In genomic region chr18:61991836-61992235, GRCh38 we compare ENCODE assay signal across 22 cellular contexts.
A peak's percentile ranks its signal among the peaks of the same experiment; 100 is the strongest.
DNase-seq lines count a peak whose midpoint lies in the region; ATAC-seq and TF ChIP-seq lines count a peak whose summit lies in the region.
"Had no signal": no experiment of that assay in that cellular context is flagged by ENCODE, and none has a peak within 500 bp of the region (broad histone marks: within the 10 kb centered on the region; RNA-seq: fewer than 3 reads in every experiment).

No MANE protein-coding gene starts in this region.

- no peaks in the 10 kb centered on the region for H3K79me2 ChIP-seq in GM23338 (replicated peaks; ENCODE audit: insufficient read depth)
- no peaks in the 10 kb centered on the region for H3K79me2 ChIP-seq in fibroblast of lung (ENCODE audit: control insufficient read depth, insufficient read depth, low read length)

- TF ChIP-seq CTCF in GM23338 (conservative IDR thresholded peaks at IDR 0.05; ENCODE audit: low read depth in 2 of 2) = no peak
- no peak for TF ChIP-seq CTCF in fibroblast of lung (conservative IDR thresholded peaks at IDR 0.05 in 1 of 2, IDR thresholded peaks at IDR 0.05 in 1 of 2; ENCODE audit: low read depth in 1 of 2, low read length in 2 of 2)
- TF ChIP-seq CTCF in GM10266 (IDR thresholded peaks at IDR 0.05; ENCODE audit: control insufficient read depth, insufficient read depth, low read depth, missing control alignments) = no peak

- no peaks in the 10 kb centered on the region for H3F3A ChIP-seq in GM23338 (replicated peaks; ENCODE audit: low read depth)

- H4K20me1 ChIP-seq in GM23338 (replicated peaks; ENCODE audit: insufficient read depth) = no peaks in the 10 kb centered on the region
- H4K20me1 ChIP-seq in fibroblast of lung (ENCODE audit: control insufficient read depth, extremely low read depth, insufficient read depth, low read length) = no peaks in the 10 kb centered on the region

- no peaks in the 10 kb centered on the region for H3K9me3 ChIP-seq in SJCRH30 (replicated peaks)
- H3K9me3 ChIP-seq in fibroblast of lung (ENCODE audit: control insufficient read depth, insufficient read depth, low read depth, low read length) = no peaks in the 10 kb centered on the region
- no peaks in the 10 kb centered on the region for H3K9me3 ChIP-seq in skeletal muscle satellite cell (replicated peaks; ENCODE audit: low read length)
- H3K9me3 ChIP-seq: ovary, upper lobe of right lung had no signal

- H3K27ac Mint-ChIP-seq in GM23338 = no peak overlapping the region
- H3K27ac Mint-ChIP-seq: stimulated activated naive CD8-positive, alpha-beta T cell treated with anti-CD3 and anti-CD28 coated beads, Interleukin-15, Interleukin-2, amounts not matched to agents 100 ng/mL and 50 ng/mL, for 24 hours had no signal

- H3K36me3 Mint-ChIP-seq in GM23338 (ENCODE audit: low read depth) = no peaks in the 10 kb centered on the region

- H3K27me3 ChIP-seq in GM23338 (ENCODE audit: insufficient read depth) = no peaks in the 10 kb centered on the region
- no peaks in the 10 kb centered on the region for H3K27me3 ChIP-seq in SJCRH30
- H3K27me3 ChIP-seq in fibroblast of lung (ENCODE audit: control insufficient read depth, insufficient read depth, low read length) = no peaks in the 10 kb centered on the region
- no peaks in the 10 kb centered on the region for H3K27me3 ChIP-seq in skeletal muscle satellite cell (ENCODE audit: control insufficient read depth, insufficient read depth, low read length)
- H3K27me3 ChIP-seq: ovary, upper lobe of right lung had no signal

- no peaks in the 10 kb centered on the region for H3K36me3 ChIP-seq in GM23338 (ENCODE audit: insufficient read depth)
- H3K36me3 ChIP-seq in SJCRH30 = no peaks in the 10 kb centered on the region
- no peaks in the 10 kb centered on the region for H3K36me3 ChIP-seq in fibroblast of lung (ENCODE audit: control insufficient read depth, insufficient read depth, low read length)
- H3K36me3 ChIP-seq in skeletal muscle satellite cell (ENCODE audit: insufficient read depth, low read length) = no peaks in the 10 kb centered on the region
- H3K36me3 ChIP-seq: ovary, upper lobe of right lung had no signal

- H3K9ac ChIP-seq in fibroblast of lung (ENCODE audit: insufficient read depth, low read length) = no peak overlapping the region
- H3K9ac ChIP-seq in skeletal muscle satellite cell (ENCODE audit: low read depth, low read length) = peak overlapping the region; percentile 77

- peaks cover 7% of the 10 kb centered on the region; the same call in 2 of the 3 replicates for H3K4me1 Mint-ChIP-seq in GM23338

- no peak overlapping the region for H3K4me3 Mint-ChIP-seq in GM23338
- H3K4me3 Mint-ChIP-seq: H9; stimulated activated naive CD8-positive, alpha-beta T cell treated with anti-CD3 and anti-CD28 coated beads, Interleukin-15, Interleukin-2, amounts not matched to agents 100 ng/mL and 50 ng/mL, for 24 hours had no signal

- H3K4me3 ChIP-seq in GM23338 = no peak overlapping the region
- no peak overlapping the region for H3K4me3 ChIP-seq in SJCRH30
- no peak overlapping the region for H3K4me3 ChIP-seq in fibroblast of lung (replicated peaks in 1 of 4; ENCODE audit: control extremely low read depth in 1 of 4, insufficient read depth in 1 of 4, low read depth in 3 of 4, low read length in 4 of 4)
- H3K4me3 ChIP-seq in skeletal muscle satellite cell (ENCODE audit: low read length) = peak overlapping the region; percentile 13
- H3K4me3 ChIP-seq: ovary, upper lobe of right lung had no signal

- no peak for ATAC-seq in GM23338
- ATAC-seq: esophagus mucosa, left lobe of liver, sciatic nerve, upper lobe of right lung had no signal

- H3K4me2 ChIP-seq in GM23338 = no peak overlapping the region
- no peak overlapping the region for H3K4me2 ChIP-seq in fibroblast of lung (ENCODE audit: extremely low read depth, insufficient read depth, low read length)
- peak overlapping the region; percentile 75 for H3K4me2 ChIP-seq in skeletal muscle satellite cell (ENCODE audit: low read length)

- no peak for DNase-seq in GM23338 (ENCODE audit: low spot score)
- DNase-seq in SJCRH30 = peak; percentile 40 to 47
- no peak for DNase-seq in fibroblast of lung (ENCODE audit: low read depth in 2 of 2)
- DNase-seq in stimulated activated CD8-positive, alpha-beta memory T cell treated with anti-CD3 and anti-CD28 coated beads, Interleukin-4, amount 100 ng/mL, for 48 hours = no peak
- no peak for DNase-seq in SIG-M5 (lab: John Stamatoyannopoulos, UW)
- no peak for DNase-seq in GM10266 (ENCODE audit: extremely low spot score)
- DNase-seq in NCI-H1105 (lab: John Stamatoyannopoulos, UW) = no peak
- DNase-seq: activated CD4-positive, alpha-beta T cell treated with anti-CD3 and anti-CD28 coated beads for 4 hours; activated effector memory CD4-positive, alpha-beta T cell treated with Interleukin-2 at 50 U/mL for 16 hours; central memory CD4-positive, alpha-beta T cell; GF-D8; H9; NCI-H1694; NCI-H82; ovary; stimulated activated CD4-positive, alpha-beta T cell treated with anti-CD3 and anti-CD28 coated beads, Interleukin-2, amount 100 ng/mL, for 24 hours; upper lobe of right lung had no signal

- peaks cover 9% of the 10 kb centered on the region for H3K9me2 ChIP-seq in GM23338 (ENCODE audit: insufficient read depth)

- no peaks in the 10 kb centered on the region for H3K9me3 Mint-ChIP-seq in GM23338
- H3K9me3 Mint-ChIP-seq: H9; stimulated activated naive CD8-positive, alpha-beta T cell treated with anti-CD3 and anti-CD28 coated beads, Interleukin-15, Interleukin-2, amounts not matched to agents 100 ng/mL and 50 ng/mL, for 24 hours had no signal

- H2AFZ ChIP-seq in GM23338 (0 out of 2 replicates have a peak overlapping the region, but pooled peaks have one; percentile 29), fibroblast of lung (ENCODE audit: low read length) (peak overlapping the region; percentile 22)

- H3K27ac ChIP-seq in GM23338 (ENCODE audit: low read depth) = no peak overlapping the region
- peak overlapping the region; percentile 70 for H3K27ac ChIP-seq in SJCRH30
- peak overlapping the region; percentile 61 for H3K27ac ChIP-seq in fibroblast of lung (ENCODE audit: insufficient read depth, low read length)
- H3K27ac ChIP-seq: upper lobe of right lung had no signal

- H3K4me1 ChIP-seq in GM23338 (ENCODE audit: insufficient read depth) (no peaks in the 10 kb centered on the region), SJCRH30 (peaks cover 43% of the 10 kb centered on the region), fibroblast of lung (ENCODE audit: control insufficient read depth, extremely low read depth, insufficient read depth, low read length) (peaks cover 25% of the 10 kb centered on the region), skeletal muscle satellite cell (ENCODE audit: control insufficient read depth, insufficient read depth, low read length) (peaks cover 37% of the 10 kb centered on the region)

- no peaks in the 10 kb centered on the region for H3K27me3 Mint-ChIP-seq in GM23338 (ENCODE audit: insufficient read depth, low read depth, poor library complexity)

TF ChIP-seq in GM23338, 12 proteins besides CTCF, POLR2A, EP300 and RAD21:
- TF ChIP-seq ZNF114 (CRISPR knock-in tag; IDR thresholded peaks at IDR 0.05) = no peak
- no peak for TF ChIP-seq NANOG (IDR thresholded peaks at IDR 0.05; ENCODE audit: borderline replicate concordance)

Comparison
In these comparisons a context has a peak if more than half of its experiments do, and no peak if none do; other contexts are left out.
1. DNase-seq: peak in SJCRH30 (2 of 2); none in GM23338 (single experiment), fibroblast of lung (0 of 2), stimulated activated CD8-positive, alpha-beta memory T cell treated with anti-CD3 and anti-CD28 coated beads, Interleukin-4, amount 100 ng/mL, for 48 hours (single experiment), SIG-M5 (single experiment), GM10266 (single experiment) and NCI-H1105 (single experiment).